8 cellular contexts compared by ENCODE assay signal in genomic region chr11:108121274-108122155, GRCh38. TPM values are rescaled to one million over a fixed set of nuclear protein-coding genes. Genes with fewer than 3 reads are reported as not detected.
DNase-seq lines count a peak whose midpoint lies in the region; ATAC-seq and TF ChIP-seq lines count a peak whose summit lies in the region.

ACAT1 (plus strand) TSS chr11:108121567; CDS start chr11:108121607, 40 bp downstream.

- no peaks in the 10 kb centered on the region; the same call in 1 of the 2 replicates for H3K27me3 Mint-ChIP-seq in HFFc6 (ENCODE audit: insufficient read depth)

- no peaks in the 10 kb centered on the region for H3K27me3 ChIP-seq in testis

- peaks cover 12% of the 10 kb centered on the region for H3K4me1 ChIP-seq in testis

- H3K36me3 ChIP-seq in SK-N-MC (ENCODE audit: insufficient read depth, low read length) (peaks cover 4% of the 10 kb centered on the region; the same call in 1 of the 2 replicates), testis (ENCODE audit: low read depth, missing control alignments) (no peaks in the 10 kb centered on the region)

- H3K4me1 Mint-ChIP-seq in HFFc6 (ENCODE audit: low read depth) = peaks cover 45% of the 10 kb centered on the region

- TF ChIP-seq CTCF in HFFc6 (IDR thresholded peaks at IDR 0.05) (peak; percentile 71), NB4 (IDR thresholded peaks at IDR 0.05; ENCODE audit: low read depth, low read length) (no peak), omental fat pad (IDR thresholded peaks at IDR 0.05) (peak in 1 of 3 donors; percentile 30), testis (IDR thresholded peaks at IDR 0.05) (peak; percentile 31 to 69 (median 60))

- peak; percentile 95 for ATAC-seq in omental fat pad (ENCODE audit: low FRiP score)

- H3K9ac ChIP-seq in SK-N-MC (ENCODE audit: insufficient read length) = peak within 1 kb of the TSS; percentile 90

- H3K4me3 ChIP-seq in GM08714 (ENCODE audit: low read length) = peak within 1 kb of the TSS; percentile 85
- H3K4me3 ChIP-seq in NB4 (ENCODE audit: low read depth, low read length) = peak within 1 kb of the TSS; percentile 79
- peak within 1 kb of the TSS; percentile 95 for H3K4me3 ChIP-seq in SK-N-MC
- peak within 1 kb of the TSS; percentile 64 to 80 for H3K4me3 ChIP-seq in testis

- no peaks in the 10 kb centered on the region for H3K9me3 ChIP-seq in SK-N-MC (ENCODE audit: low read depth, low read length)
- H3K9me3 ChIP-seq in testis = no peaks in the 10 kb centered on the region

- intact Hi-C loops in testis (cut with DNase I; ENCODE audit: low total_unique reads) = no loop called here

- TF ChIP-seq POLR2A in NB4 (IDR thresholded peaks at IDR 0.05; ENCODE audit: extremely low read depth, insufficient read length) (peak; percentile 93), testis (IDR thresholded peaks at IDR 0.05) (peak; percentile 46)

- WGBS in testis, 2 donors = 0 to 1% methylated on average over 25 to 73 of the region's 73 CpGs

- no peaks in the 10 kb centered on the region for H3K9me3 Mint-ChIP-seq in HFFc6

- DNase-seq in HFFc6 = peak; percentile 85
- peak; percentile 95 for DNase-seq in NB4 (ENCODE audit: low read depth)
- DNase-seq in SK-N-MC (ENCODE audit: low read depth, low spot score) = peak; percentile 22
- DNase-seq in activated naive CD4-positive, alpha-beta T cell treated with anti-CD3 and anti-CD28 coated beads, Interleukin-2, amount 50 U/mL, for 16 hours = peak; percentile 97
- DNase-seq in globus pallidus (ENCODE audit: low spot score) = peak; percentile 89
- DNase-seq in omental fat pad (ENCODE audit: low spot score) = peak; percentile 98
- DNase-seq in testis = peak; percentile 96

- peak within 1 kb of the TSS; percentile 95 for H3K4me3 Mint-ChIP-seq in HFFc6

- H3K27ac ChIP-seq in SK-N-MC (0 out of 2 replicates have a peak within 1 kb of the TSS, but pooled peaks have one; percentile 6), testis (peak within 1 kb of the TSS; percentile 77 to 91)

- H3K27ac Mint-ChIP-seq in HFFc6 = peak within 1 kb of the TSS; percentile 85

- H3K36me3 Mint-ChIP-seq in HFFc6 (ENCODE audit: low read depth) = peaks cover 19% of the 10 kb centered on the region

RNA-seq across cellular contexts. Expression of gene ACAT1, which starts in this region (rescaled TPM):
- total RNA-seq in HFFc6 (2021; fragmentation: NEBNext Ultra II Directional; extraction: Animal tissue kit (Norgen Biotek cat#: 25700)) = 10 to 100 TPM; 60.0 to 67.4 (median 64.4) TPM
- total RNA-seq in omental fat pad (100 to 1,000 TPM; 118 to 215 (median 168) TPM), testis (10 to 100 TPM; 60.5 to 78.4 TPM)
- 174 TPM for polyA plus RNA-seq in testis (ENCODE audit: insufficient read depth, low read depth, low replicate concordance)

Comparison
In these comparisons a context has a peak if more than half of its experiments do, and no peak if none do; other contexts are left out.
1. Peak in every context shown above with its lines: DNase-seq, ATAC-seq, H3K4me3 ChIP-seq and H3K27ac ChIP-seq.
2. DNase-seq: peak in every context shown above with its lines; median percentile 98 in omental fat pad; 97 in activated naive CD4-positive, alpha-beta T cell treated with anti-CD3 and anti-CD28 coated beads, Interleukin-2, amount 50 U/mL, for 16 hours; 96 in testis; 95 in NB4; 89 in globus pallidus; 85 in HFFc6; 22 in SK-N-MC.